In genomic region chr6:25186919-25187318, GRCh38 we compare ENCODE assay signal across 1 cellular context.
TF ChIP-seq lines count a peak whose summit lies in the region.

No MANE protein-coding gene starts in this region.

TF ChIP-seq in GM12878, 131 proteins besides CTCF, POLR2A, EP300 and RAD21 (continued from another document):
- peak; percentile 6 for TF ChIP-seq PBX3 (IDR thresholded peaks at IDR 0.05; ENCODE audit: insufficient replicate concordance, low read depth, low read length)
- TF ChIP-seq DPF2 (IDR thresholded peaks at IDR 0.05), result no peak
- peak; percentile 21; the same call in 1 of the 2 replicates for TF ChIP-seq IRF4 (IDR thresholded peaks at IDR 0.05; ENCODE audit: low read depth, low read length)
